1 cellular context compared by ENCODE assay signal in genomic region chr1:15949453-15950245, GRCh38.
TF ChIP-seq lines count a peak whose summit lies in the region.

No MANE protein-coding gene starts in this region.

TF ChIP-seq in K562, 482 proteins besides CTCF, POLR2A, EP300 and RAD21 (continued from another document and continues in another):
- peak; percentile 90 for TF ChIP-seq CEBPG (CRISPR knock-in tag; IDR thresholded peaks at IDR 0.05)
- TF ChIP-seq CEBPG (tag; conservative IDR thresholded peaks at IDR 0.05 in 1 of 2, IDR thresholded peaks at IDR 0.05 in 1 of 2) = peak; percentile 84 to 89
- no peak; the same call in 1 of the 2 replicates for TF ChIP-seq PHF8 (IDR thresholded peaks at IDR 0.05; ENCODE audit: borderline replicate concordance, low read length)
- TF ChIP-seq ARID3A (IDR thresholded peaks at IDR 0.05; ENCODE audit: borderline replicate concordance, low read depth, low read length) = no peak
- TF ChIP-seq ZNF740 (CRISPR knock-in tag; IDR thresholded peaks at IDR 0.05) = 0 out of 2 replicates have a peak, but pooled peaks have one; percentile 57
- TF ChIP-seq ZNF740 (tag; IDR thresholded peaks at IDR 0.05) = 0 out of 4 replicates have a peak, but pooled peaks of 1 of the 2 experiments have one; percentile 21
- TF ChIP-seq JUND (IDR thresholded peaks at IDR 0.05; ENCODE audit: borderline replicate concordance, low read depth, low read length) = peak; percentile 82
- peak; percentile 78; the same call in 1 of the 3 replicates for TF ChIP-seq JUND (tag; IDR thresholded peaks at IDR 0.05; ENCODE audit: borderline replicate concordance, low read depth, low read length)
- no peak for TF ChIP-seq CHD4 (IDR thresholded peaks at IDR 0.05; ENCODE audit: insufficient read depth, insufficient replicate concordance, low read depth, low read length, poor library complexity, severe bottlenecking)
- no peak for TF ChIP-seq AFF4 (CRISPR knock-in tag; IDR thresholded peaks at IDR 0.05)
- no peak for TF ChIP-seq GMEB1 (CRISPR knock-in tag; IDR thresholded peaks at IDR 0.05)
- no peak for TF ChIP-seq TAF15 (IDR thresholded peaks at IDR 0.05; ENCODE audit: low read depth, low read length)
- no peak for TF ChIP-seq SRF (CRISPR knock-in tag; IDR thresholded peaks at IDR 0.05)
- no peak; the same call in 1 of the 2 replicates for TF ChIP-seq ZBTB40 (IDR thresholded peaks at IDR 0.05)
- no peak for TF ChIP-seq ZBTB40 (CRISPR knock-in tag; IDR thresholded peaks at IDR 0.05)
- TF ChIP-seq PREB (CRISPR knock-in tag; IDR thresholded peaks at IDR 0.05) = no peak
- no peak for TF ChIP-seq BMI1 (IDR thresholded peaks at IDR 0.05; ENCODE audit: low read length)
- no peak for TF ChIP-seq ZNF121 (CRISPR knock-in tag; conservative IDR thresholded peaks at IDR 0.05)
- TF ChIP-seq DNMT1 (IDR thresholded peaks at IDR 0.05) = no peak
- TF ChIP-seq TAF7 (tag; IDR thresholded peaks at IDR 0.05) = no peak
- no peak for TF ChIP-seq ILK (tag; IDR thresholded peaks at IDR 0.05; ENCODE audit: borderline replicate concordance, low read depth)
- TF ChIP-seq MAFG (tag; conservative IDR thresholded peaks at IDR 0.05) = no peak
- TF ChIP-seq ZNF124 (CRISPR knock-in tag; IDR thresholded peaks at IDR 0.05) = no peak
- no peak for TF ChIP-seq SRSF9 (IDR thresholded peaks at IDR 0.05; ENCODE audit: borderline replicate concordance, low read depth, low read length)
- TF ChIP-seq HSF4 (CRISPR knock-in tag; IDR thresholded peaks at IDR 0.05; ENCODE audit: borderline replicate concordance) = 0 out of 2 replicates have a peak, but pooled peaks have one; percentile 36
- TF ChIP-seq MYC (IDR thresholded peaks at IDR 0.05; ENCODE audit: low read depth, low read length) = peak; percentile 78
- TF ChIP-seq MYC (CRISPR knock-in tag; IDR thresholded peaks at IDR 0.05; ENCODE audit: borderline replicate concordance, low read depth) = peak; percentile 76; the same call in 1 of the 2 replicates
- TF ChIP-seq REST (CRISPR knock-in tag; IDR thresholded peaks at IDR 0.05; ENCODE audit: low read depth) = peak; percentile 44
- no peak for TF ChIP-seq ZNF354B (CRISPR knock-in tag; IDR thresholded peaks at IDR 0.05)
- TF ChIP-seq DLX4 (CRISPR knock-in tag; IDR thresholded peaks at IDR 0.05) = no peak
- peak; percentile 92 for TF ChIP-seq RAD51 (IDR thresholded peaks at IDR 0.05; ENCODE audit: borderline replicate concordance, low read depth)
- no peak for TF ChIP-seq PHB (CRISPR knock-in tag; IDR thresholded peaks at IDR 0.05)
